Comparison of ENCODE assay signal across 28 cellular contexts in the genomic region with DNA sequence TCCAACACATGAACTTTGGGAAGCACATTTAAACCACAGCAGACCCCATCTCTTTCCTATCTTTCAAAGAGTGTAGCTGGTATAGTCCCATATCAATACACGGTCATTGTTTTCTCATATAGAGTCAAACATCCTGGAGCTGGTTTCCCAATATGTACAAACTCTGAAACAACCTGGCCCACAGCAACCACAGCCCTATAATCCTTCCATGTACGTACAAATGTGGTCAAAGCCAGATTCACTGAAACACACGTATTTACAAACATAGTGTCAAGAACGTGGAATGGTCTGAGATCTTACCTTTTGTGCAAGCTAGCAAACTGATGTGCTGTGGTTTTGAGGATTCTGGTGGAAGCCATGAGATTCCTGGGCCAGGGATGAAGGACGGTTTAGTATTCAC.
"Had no signal": no experiment of that assay in that cellular context is flagged by ENCODE, and none has a peak within 500 bp of the region (broad histone marks: within the 10 kb centered on the region; RNA-seq: fewer than 3 reads in every experiment).

No MANE protein-coding gene starts in this region.

- H3K27ac ChIP-seq: adrenal gland, ascending aorta, breast epithelium, cardiac muscle cell, colonic mucosa, epithelial cell of prostate, esophagus squamous epithelium had no signal

- DNase-seq: activated CD4-positive, alpha-beta memory T cell treated with anti-CD3 and anti-CD28 coated beads, Interleukin-2, amount 10 ng/mL, durations not matched to agents 7 days and 5 days; activated CD4-positive, alpha-beta T cell treated with anti-CD3 and anti-CD28 coated beads for 36 hours; activated CD4-positive, alpha-beta T cell treated with anti-CD3 and anti-CD28 coated beads, Interleukin-2, amount 10 ng/mL, durations not matched to agents 7 days and 5 days; activated CD4-positive, alpha-beta T cell treated with anti-CD3 and anti-CD28 coated beads, Interleukin-2, amount 50 U/mL, for 4 hours; activated CD4-positive, CD25-positive, alpha-beta regulatory T cell; activated CD4-positive, CD25-positive, alpha-beta regulatory T cell treated with anti-CD3 and anti-CD28 coated beads, Interleukin-2, amount 50 U/mL, for 72 hours; activated CD8-positive, alpha-beta memory T cell treated with anti-CD3 and anti-CD28 coated beads, Interleukin-2, amount 50 U/mL, for 48 hours; activated effector memory CD4-positive, alpha-beta T cell treated with anti-CD3 and anti-CD28 coated beads, Interleukin-2, amount 50 U/mL, for 16 hours; activated naive CD4-positive, alpha-beta T cell treated with anti-CD3 and anti-CD28 coated beads for 36 hours; activated naive CD8-positive, alpha-beta T cell treated with anti-CD3 and anti-CD28 coated beads for 36 hours; activated naive CD8-positive, alpha-beta T cell treated with anti-CD3 and anti-CD28 coated beads, Interleukin-2, amount 50 U/mL, for 24 hours; activated T-cell treated with anti-CD3 and anti-CD28 coated beads, Interleukin-2, amount 50 U/mL, for 4 hours; adrenal gland; central memory CD4-positive, alpha-beta T cell; cerebellar nuclear complex; colonic mucosa; effector CD8-positive, alpha-beta T cell; esophagus squamous epithelium; foreskin fibroblast; head of caudate nucleus; T-helper 2 cell had no signal

- H3K9me3 ChIP-seq: adrenal gland, ascending aorta, breast epithelium, colonic mucosa, esophagus squamous epithelium had no signal

- H3K36me3 ChIP-seq: adrenal gland, ascending aorta, breast epithelium, cardiac muscle cell, colonic mucosa, esophagus squamous epithelium had no signal

- ATAC-seq: activated CD4-positive, alpha-beta T cell treated with anti-CD3 and anti-CD28 coated beads for 36 hours; activated naive CD8-positive, alpha-beta T cell treated with anti-CD3 and anti-CD28 coated beads, Interleukin-2, amount 50 U/mL, for 24 hours; activated T-cell treated with anti-CD3 and anti-CD28 coated beads, Interleukin-2, amount 50 U/mL, for 4 hours had no signal

- H3K27me3 ChIP-seq: adrenal gland, ascending aorta, breast epithelium, cardiac muscle cell, colonic mucosa, esophagus squamous epithelium had no signal

- FAIRE-seq: endometrium, endothelial cell of umbilical vein, frontal cortex had no signal

- H3K4me1 ChIP-seq: ascending aorta, breast epithelium, colonic mucosa had no signal

- H3K4me3 ChIP-seq: adrenal gland, ascending aorta, breast epithelium, cardiac muscle cell, colonic mucosa, esophagus squamous epithelium had no signal
